In genomic region chr5:1219098-1219767, GRCh38 we compare ENCODE assay signal across 21 cellular contexts. TPM values are rescaled to one million over a fixed set of nuclear protein-coding genes. Genes with fewer than 3 reads are reported as not detected.
DNase-seq lines count a peak whose midpoint lies in the region; ATAC-seq, FAIRE-seq and TF ChIP-seq lines count a peak whose summit lies in the region.
"Had no signal": no experiment of that assay in that cellular context is flagged by ENCODE, and none has a peak within 500 bp of the region (broad histone marks: within the 10 kb centered on the region; RNA-seq: fewer than 3 reads in every experiment).

No MANE protein-coding gene starts in this region.

- WGBS in HepG2 (ENCODE audit: low lambda C conversion rate), result 37% methylated on average over 14 of the region's 38 CpGs
- 62% methylated on average over 6 of the region's 38 CpGs for WGBS in right lobe of liver (ENCODE audit: insufficient coverage, low coverage, low lambda C conversion rate, missing lambda C conversion rate)
- 14% methylated on average over 27 of the region's 38 CpGs for WGBS in K562 (ENCODE audit: insufficient coverage, low coverage, missing lambda C conversion rate)

- ATAC-seq in HepG2 (no peak), right lobe of liver (no peak), K562 (no peak; the same call in 1 of the 3 replicates), HG02973 (IDR thresholded peaks at IDR 0.05; ENCODE audit: unreplicated experiment) (no peak), lower lobe of right lung (no peak)

- H3K4me3 ChIP-seq in HepG2 (replicated peaks in 1 of 3; ENCODE audit: insufficient read depth in 1 of 3, low read depth in 2 of 3, low read length in 3 of 3) (no peak overlapping the region), right lobe of liver (no peak overlapping the region), K562 (no peak overlapping the region), kidney (ENCODE audit: low read length in 2 of 2) (no peak overlapping the region), lower lobe of right lung (no peak overlapping the region)

- H3K79me2 ChIP-seq in HepG2 (ENCODE audit: insufficient read depth, low read length) (no peaks in the 10 kb centered on the region), K562 (ENCODE audit: control insufficient read depth, insufficient read depth, low read length) (no peaks in the 10 kb centered on the region)

- intact Hi-C loops in HepG2 (cut with micrococcal nuclease; ENCODE audit: unreplicated experiment) (no loop called here), right lobe of liver (cut with DNase I) (no loop called here), K562 (cut with micrococcal nuclease) (no loop called here), kidney (cut with DNase I) (no loop called here), lower lobe of right lung (cut with DNase I) (no loop called here)

- H4K20me1 ChIP-seq in HepG2 (ENCODE audit: insufficient read depth, low read length) (no peaks in the 10 kb centered on the region), K562 (replicated peaks; ENCODE audit: control insufficient read depth, insufficient read depth, low read length) (no peaks in the 10 kb centered on the region; the same call in none of the 2 replicates)

- no peak overlapping the region for H3K9ac ChIP-seq in HepG2 (ENCODE audit: insufficient read depth, low read depth, low read length)
- no peak overlapping the region for H3K9ac ChIP-seq in K562 (ENCODE audit: insufficient read depth in 1 of 2, low read depth in 2 of 2, low read length in 2 of 2)
- no peak overlapping the region for H3K9ac ChIP-seq in kidney (ENCODE audit: low read length in 2 of 2)

- FAIRE-seq in HepG2 (lab: Jason Lieb, UNC) (no peak), K562 (lab: Jason Lieb, UNC) (no peak), kidney (lab: Jason Lieb, UNC) (no peak)
- FAIRE-seq: G401.6, GM12892 had no signal

- TF ChIP-seq RAD21 in HepG2 (CRISPR knock-in tag; IDR thresholded peaks at IDR 0.05) (no peak), K562 (CRISPR knock-in tag; conservative IDR thresholded peaks at IDR 0.05 in 1 of 2, IDR thresholded peaks at IDR 0.05 in 1 of 2) (no peak)

- H3K27me3 ChIP-seq in HepG2 (ENCODE audit: control insufficient read depth in 1 of 2, insufficient read depth in 2 of 2, low read length in 2 of 2), result peaks cover 5 to 39% of the 10 kb centered on the region in 2 experiments; a peak in 4 of 5 replicates
- no peaks in the 10 kb centered on the region for H3K27me3 ChIP-seq in right lobe of liver
- peaks cover 26 to 70% of the 10 kb centered on the region in 2 experiments; a peak in 4 of 5 replicates for H3K27me3 ChIP-seq in K562 (ENCODE audit: control insufficient read depth in 2 of 2, insufficient read depth in 2 of 2, low read length in 2 of 2)
- H3K27me3 ChIP-seq in lower lobe of right lung (ENCODE audit: low read depth), result peaks cover 5% of the 10 kb centered on the region

- POLR2A ChIA-PET in HepG2 (lab: Yijun Ruan, JAX) (no interaction called here), K562 (lab: Yijun Ruan, JAX) (interaction anchor here (0.7 to 0.9 kb wide), 2 partner anchors 17 to 50 kb away, joined by 3 to 4 read pairs; no protein-coding TSS in a partner anchor)

- BruUV-seq in HepG2 (replicated peaks; lab: Mats Ljungman, UMichigan) (no TSS peak), K562 (replicated peaks; lab: Mats Ljungman, UMichigan) (no TSS peak)

- TF ChIP-seq CTCF in HepG2 (CRISPR knock-in tag; IDR thresholded peaks at IDR 0.05), result no peak
- no peak for TF ChIP-seq CTCF in right lobe of liver (IDR thresholded peaks at IDR 0.05)
- no peak for TF ChIP-seq CTCF in K562 (IDR thresholded peaks at IDR 0.05 in 2 of 3, conservative IDR thresholded peaks at IDR 0.05 in 1 of 3; ENCODE audit: insufficient read depth in 2 of 3, low read depth in 1 of 3, low read length in 3 of 3)
- TF ChIP-seq CTCF in kidney (IDR thresholded peaks at IDR 0.05; ENCODE audit: borderline replicate concordance, extremely low read depth, insufficient read depth), result no peak
- TF ChIP-seq CTCF in lower lobe of right lung (IDR thresholded peaks at IDR 0.05), result no peak

- H3K4me2 ChIP-seq in HepG2 (ENCODE audit: low read depth, low read length), result no peak overlapping the region
- no peak overlapping the region for H3K4me2 ChIP-seq in K562 (ENCODE audit: insufficient read depth, low read length)

- no peaks in the 10 kb centered on the region for H3K36me3 ChIP-seq in HepG2 (replicated peaks in 1 of 2; ENCODE audit: control insufficient read depth in 1 of 2, insufficient read depth in 2 of 2, low read length in 2 of 2)
- no peaks in the 10 kb centered on the region for H3K36me3 ChIP-seq in right lobe of liver
- H3K36me3 ChIP-seq in K562 (ENCODE audit: control insufficient read depth, insufficient read depth, low read length), result no peaks in the 10 kb centered on the region
- peaks cover 7 to 10% of the 10 kb centered on the region in 2 donors for H3K36me3 ChIP-seq in kidney (ENCODE audit: control insufficient read depth in 1 of 2, insufficient read depth in 2 of 2, low read length in 2 of 2)
- no peaks in the 10 kb centered on the region for H3K36me3 ChIP-seq in lower lobe of right lung

- H3K9me1 ChIP-seq in K562 (ENCODE audit: control insufficient read depth, insufficient read depth, low read length), result no peaks in the 10 kb centered on the region

- DNase-seq in HepG2 (ENCODE audit: low spot score) (no peak), right lobe of liver (no peak), K562 (ENCODE audit: extremely low read depth in 1 of 4, low spot score in 3 of 4) (no peak), kidney (peak; percentile 46), lower lobe of right lung (no peak)
- DNase-seq: C1 segment of cervical spinal cord; Calu3; CD4-positive, alpha-beta memory T cell; COR-L47; DMS53; DMS79 treated with DMSO at 0.1 percent for 48 hours; GOT3; H7; HCEC 1CT had no signal

- TF ChIP-seq EP300 in HepG2 (IDR thresholded peaks at IDR 0.05; ENCODE audit: low read depth in 2 of 2, low read length in 2 of 2) (no peak), HepG2 (CRISPR knock-in tag; IDR thresholded peaks at IDR 0.05; ENCODE audit: borderline replicate concordance) (no peak), K562 (IDR thresholded peaks at IDR 0.05; ENCODE audit: low read length) (no peak)

- in situ Hi-C loops in HepG2 (cut with HindIII; ENCODE audit: extremely low pct_ligation_motif_present, low pct_unique_long_range_greater_than_20kb), result no loop called here
- in situ Hi-C loops in K562 (cut with MboI), result no loop called here

- CTCF ChIA-PET in HepG2 (lab: Yijun Ruan, JAX; ENCODE audit: low intra/inter-chr PET ratio, low total read pairs) (no interaction called here), K562 (lab: Yijun Ruan, JAX; ENCODE audit: low intra/inter-chr PET ratio) (no interaction called here)

- H3K4me1 ChIP-seq in HepG2 (ENCODE audit: insufficient read depth, low read length) (no peaks in the 10 kb centered on the region), right lobe of liver (no peaks in the 10 kb centered on the region), K562 (replicated peaks in 1 of 2; ENCODE audit: control insufficient read depth in 2 of 2, insufficient read depth in 2 of 2, low read length in 2 of 2) (peaks cover 0 to 28% of the 10 kb centered on the region in 2 experiments; a peak in 1 of 5 replicates), kidney (ENCODE audit: control insufficient read depth in 1 of 2, insufficient read depth in 1 of 2, low read depth in 1 of 2, low read length in 2 of 2) (peaks cover 9 to 14% of the 10 kb centered on the region in 2 donors), lower lobe of right lung (no peaks in the 10 kb centered on the region)

- no peak for TF ChIP-seq POLR2A in HepG2 (IDR thresholded peaks at IDR 0.05; ENCODE audit: insufficient read depth in 1 of 2, low read depth in 2 of 2, low read length in 2 of 2)
- no peak for TF ChIP-seq POLR2A in right lobe of liver (IDR thresholded peaks at IDR 0.05)
- TF ChIP-seq POLR2A in K562 (conservative IDR thresholded peaks at IDR 0.05), result no peak

- H3K9me3 ChIP-seq in HepG2 (ENCODE audit: low read length) (no peaks in the 10 kb centered on the region), right lobe of liver (no peaks in the 10 kb centered on the region), K562 (replicated peaks; ENCODE audit: control insufficient read depth, insufficient read depth, low read depth, low read length) (no peaks in the 10 kb centered on the region; the same call in 1 of the 2 replicates), kidney (ENCODE audit: control insufficient read depth in 1 of 2, low read length in 2 of 2) (no peaks in the 10 kb centered on the region), lower lobe of right lung (no peaks in the 10 kb centered on the region)

- H3K27ac ChIP-seq in HepG2 (ENCODE audit: extremely low read length, insufficient read depth, low read length) (no peak overlapping the region), right lobe of liver (no peak overlapping the region), K562 (ENCODE audit: extremely low read depth, low read depth, low read length) (no peak overlapping the region), kidney (ENCODE audit: low read depth in 2 of 2, low read length in 2 of 2) (no peak overlapping the region), lower lobe of right lung (no peak overlapping the region)

- H2AFZ ChIP-seq in HepG2 (ENCODE audit: low read length), result no peak overlapping the region
- H2AFZ ChIP-seq in K562 (ENCODE audit: low read depth, low read length), result no peak overlapping the region

RNA-seq across cellular contexts. Expression of gene SLC6A18, which starts 5.9 kb away (rescaled TPM):
- not detected in 2 replicates for total RNA-seq in HepG2 (2016; rRNA removed; fragmentation: Illumina TruSeq; extraction: Trizol)
- not detected in 2 replicates for total RNA-seq in HepG2 (2016; cell fraction: cytosol; rRNA removed; fragmentation: Illumina TruSeq; extraction: Trizol; ENCODE audit: low read depth)
- not detected in 2 replicates for total RNA-seq in HepG2 (2016; cell fraction: insoluble cytoplasmic fraction; rRNA removed; fragmentation: Illumina TruSeq; extraction: Trizol)
- not detected in 2 replicates for total RNA-seq in HepG2 (2016; cell fraction: membrane; rRNA removed; fragmentation: Illumina TruSeq; extraction: Trizol)
- not detected in 2 replicates for total RNA-seq in HepG2 (2016; cell fraction: nucleus; rRNA removed; fragmentation: Illumina TruSeq; extraction: Trizol)
- not detected in 2 replicates for polyA plus RNA-seq in HepG2 (2011; rRNA removed)
- polyA plus RNA-seq in HepG2 (2011; cell fraction: cytosol; rRNA removed), result not detected in 2 replicates
- polyA plus RNA-seq in HepG2 (2011; cell fraction: nucleus; rRNA removed), result not detected in 2 replicates
- polyA plus RNA-seq in HepG2 (2012), result not detected in 2 replicates
- not detected in 2 replicates for polyA plus RNA-seq in HepG2 (2016; cell fraction: cytosol; fragmentation: Illumina TruSeq; extraction: Trizol; ENCODE audit: low read depth)
- not detected in 2 replicates for polyA plus RNA-seq in HepG2 (2016; cell fraction: insoluble cytoplasmic fraction; fragmentation: Illumina TruSeq; extraction: Trizol; ENCODE audit: low read depth)
- not detected in 2 replicates for polyA plus RNA-seq in HepG2 (2016; cell fraction: membrane; fragmentation: Illumina TruSeq; extraction: Trizol; ENCODE audit: low read depth)
- polyA plus RNA-seq in HepG2 (2016; cell fraction: nucleus; fragmentation: Illumina TruSeq; extraction: Trizol; ENCODE audit: insufficient read depth, low read depth), result not detected in 2 replicates
- not detected in 2 replicates for polyA minus RNA-seq in HepG2 (2011; rRNA and poly(A)+ RNA removed; ENCODE audit: low replicate concordance)
- polyA minus RNA-seq in HepG2 (2011; cell fraction: cytosol; rRNA and poly(A)+ RNA removed), result not detected in 2 replicates
- not detected in 2 replicates for polyA minus RNA-seq in HepG2 (2011; cell fraction: nucleus; rRNA and poly(A)+ RNA removed)
- not detected for total RNA-seq in right lobe of liver
- total RNA-seq in K562 (2011; cell fraction: chromatin; rRNA removed; ENCODE audit: low replicate concordance), result not detected in 2 replicates
- not detected in 2 replicates for total RNA-seq in K562 (2011; cell fraction: nucleolus; rRNA removed)
- not detected in 2 replicates for total RNA-seq in K562 (2011; cell fraction: nucleoplasm; rRNA removed)
- total RNA-seq in K562 (2014; rRNA removed), result not detected in 2 replicates
- not detected in 2 replicates for total RNA-seq in K562 (2014; rRNA removed; fragmentation: Illumina TruSeq; extraction: Trizol)
- not detected in 2 replicates for total RNA-seq in K562 (2015; rRNA removed; fragmentation: Illumina TruSeq; extraction: Trizol)
- total RNA-seq in K562 (2021), result not detected in 2 replicates
- not detected in 2 replicates for polyA plus RNA-seq in K562 (2011; rRNA removed)
- polyA plus RNA-seq in K562 (2011; cell fraction: cytosol; rRNA removed), result not detected in 2 replicates
- not detected in 2 replicates for polyA plus RNA-seq in K562 (2011; cell fraction: nucleus; rRNA removed)
- not detected in 2 replicates for polyA plus RNA-seq in K562 (2012)
- polyA plus RNA-seq in K562 (2014; fragmentation: Illumina TruSeq; extraction: Trizol), result not detected in 2 replicates
- not detected for polyA plus RNA-seq in K562 (2014; fragmentation: Nextera tagmentation; extraction: Ambion mirVana)
- not detected in 2 replicates for polyA plus RNA-seq in K562 (2014; rRNA removed)
- not detected in 2 replicates for polyA minus RNA-seq in K562 (2011; rRNA and poly(A)+ RNA removed)
- polyA minus RNA-seq in K562 (2011; cell fraction: cytosol; rRNA and poly(A)+ RNA removed), result not detected in 2 replicates
- not detected in 2 replicates for polyA minus RNA-seq in K562 (2011; cell fraction: nucleus; rRNA and poly(A)+ RNA removed)
- not detected for total RNA-seq in kidney
- 1.5 TPM for polyA plus RNA-seq in kidney (ENCODE audit: insufficient read depth, low read depth, low replicate concordance)
- not detected for total RNA-seq in lower lobe of right lung
- total RNA-seq: A172; A673; Calu3; CD4-positive, alpha-beta memory T cell; Daoy; H7 had no signal
- polyA plus RNA-seq: BJ; CD4-positive, alpha-beta memory T cell had no signal

RNA-seq across cellular contexts. Expression of gene SLC6A19, which starts 17.8 kb away (rescaled TPM):
- total RNA-seq in HepG2 (2016; rRNA removed; fragmentation: Illumina TruSeq; extraction: Trizol) (0.02 TPM in 1 of 2 replicates, not detected in the other), right lobe of liver (under 1 TPM; 0.12 to 0.93 (median 0.41) TPM), K562 (2014; rRNA removed) (0.59 and 1.3 TPM in 2 replicates), K562 (2014; rRNA removed; fragmentation: Illumina TruSeq; extraction: Trizol) (0.26 and 0.47 TPM in 2 replicates), K562 (2015; rRNA removed; fragmentation: Illumina TruSeq; extraction: Trizol) (0.43 and 0.49 TPM in 2 replicates), K562 (2021) (1.3 and 1.6 TPM in 2 replicates), kidney (2.2 TPM), lower lobe of right lung (not detected)
- total RNA-seq in HepG2 (2016; cell fraction: cytosol; rRNA removed; fragmentation: Illumina TruSeq; extraction: Trizol; ENCODE audit: low read depth), result not detected in 2 replicates
- 0.06 TPM in 1 of 2 replicates, not detected in the other for total RNA-seq in HepG2 (2016; cell fraction: insoluble cytoplasmic fraction; rRNA removed; fragmentation: Illumina TruSeq; extraction: Trizol)
- total RNA-seq in HepG2 (2016; cell fraction: membrane; rRNA removed; fragmentation: Illumina TruSeq; extraction: Trizol), result not detected in 2 replicates
- total RNA-seq in HepG2 (2016; cell fraction: nucleus; rRNA removed; fragmentation: Illumina TruSeq; extraction: Trizol), result not detected in 2 replicates
- polyA plus RNA-seq in HepG2 (2011; rRNA removed) (0.01 TPM in 1 of 2 replicates, not detected in the other), K562 (2011; rRNA removed) (0.26 and 0.65 TPM in 2 replicates), K562 (2014; fragmentation: Illumina TruSeq; extraction: Trizol) (0.74 and 1.1 TPM in 2 replicates), K562 (2014; fragmentation: Nextera tagmentation; extraction: Ambion mirVana) (under 1 TPM; 0.03 to 0.04 TPM), K562 (2014; rRNA removed) (1.0 and 1.1 TPM in 2 replicates), kidney (ENCODE audit: insufficient read depth, low read depth, low replicate concordance) (69.3 TPM)
- 0.01 TPM in 1 of 2 replicates, not detected in the other for polyA plus RNA-seq in HepG2 (2011; cell fraction: cytosol; rRNA removed)
- 0.06 and 0.07 TPM in 2 replicates for polyA plus RNA-seq in HepG2 (2011; cell fraction: nucleus; rRNA removed)
- polyA plus RNA-seq in HepG2 (2012), result not detected in 2 replicates
- polyA plus RNA-seq in HepG2 (2016; cell fraction: cytosol; fragmentation: Illumina TruSeq; extraction: Trizol; ENCODE audit: low read depth), result not detected in 2 replicates
- polyA plus RNA-seq in HepG2 (2016; cell fraction: insoluble cytoplasmic fraction; fragmentation: Illumina TruSeq; extraction: Trizol; ENCODE audit: low read depth), result not detected in 2 replicates
- polyA plus RNA-seq in HepG2 (2016; cell fraction: membrane; fragmentation: Illumina TruSeq; extraction: Trizol; ENCODE audit: low read depth), result not detected in 2 replicates
- polyA plus RNA-seq in HepG2 (2016; cell fraction: nucleus; fragmentation: Illumina TruSeq; extraction: Trizol; ENCODE audit: insufficient read depth, low read depth), result 0.08 TPM in 1 of 2 replicates, not detected in the other
- polyA minus RNA-seq in HepG2 (2011; rRNA and poly(A)+ RNA removed; ENCODE audit: low replicate concordance), result 0.02 and 0.12 TPM in 2 replicates
- polyA minus RNA-seq in HepG2 (2011; cell fraction: cytosol; rRNA and poly(A)+ RNA removed), result 0.09 TPM in 1 of 2 replicates, not detected in the other
- polyA minus RNA-seq in HepG2 (2011; cell fraction: nucleus; rRNA and poly(A)+ RNA removed), result not detected in 2 replicates
- 1.7 and 3.2 TPM in 2 replicates for total RNA-seq in K562 (2011; cell fraction: chromatin; rRNA removed; ENCODE audit: low replicate concordance)
- 2.1 and 2.2 TPM in 2 replicates for total RNA-seq in K562 (2011; cell fraction: nucleolus; rRNA removed)
- 1.5 and 1.6 TPM in 2 replicates for total RNA-seq in K562 (2011; cell fraction: nucleoplasm; rRNA removed)
- polyA plus RNA-seq in K562 (2011; cell fraction: cytosol; rRNA removed), result 0.27 and 1.1 TPM in 2 replicates
- 1.4 and 5.0 TPM in 2 replicates for polyA plus RNA-seq in K562 (2011; cell fraction: nucleus; rRNA removed)
- 4.1 and 5.2 TPM in 2 replicates for polyA plus RNA-seq in K562 (2012)
- polyA minus RNA-seq in K562 (2011; rRNA and poly(A)+ RNA removed), result 0.21 and 1.3 TPM in 2 replicates
- 0.27 and 0.95 TPM in 2 replicates for polyA minus RNA-seq in K562 (2011; cell fraction: cytosol; rRNA and poly(A)+ RNA removed)
- 0.22 and 0.67 TPM in 2 replicates for polyA minus RNA-seq in K562 (2011; cell fraction: nucleus; rRNA and poly(A)+ RNA removed)
- total RNA-seq: A172; A673; Calu3; CD4-positive, alpha-beta memory T cell; Daoy had no signal
- polyA plus RNA-seq: BJ; CD4-positive, alpha-beta memory T cell had no signal

Comparison
In these comparisons a context has a peak if more than half of its experiments do, and no peak if none do; other contexts are left out.
1. Of the 241 proteins assayed by ChIP-seq in both HepG2 and K562: peak only in HepG2: EZH2; only in K562: POLR2G; in both: none; in neither: 239.